ENCODE assay signal across 8 cellular contexts in genomic region chrX:51332188-51332942, GRCh38. TPM values are rescaled to one million over a fixed set of nuclear protein-coding genes. Genes with fewer than 3 reads are reported as not detected.
DNase-seq lines count a peak whose midpoint lies in the region; ATAC-seq and TF ChIP-seq lines count a peak whose summit lies in the region.

NUDT10 (plus strand) TSS chrX:51332822; CDS start chrX:51332966, 144 bp downstream.

- H3K27me3 ChIP-seq in GM06990 (replicated peaks; ENCODE audit: control insufficient read depth, insufficient read depth, low read length) (no peaks in the 10 kb centered on the region; the same call in 1 of the 2 replicates), Panc1 (ENCODE audit: control insufficient read depth, insufficient read depth, low read length) (no peaks in the 10 kb centered on the region), iPS-18a (ENCODE audit: control insufficient read depth, insufficient read depth, low read length) (no peaks in the 10 kb centered on the region), skeletal muscle satellite cell (ENCODE audit: control insufficient read depth, insufficient read depth, low read length) (peaks cover 6% of the 10 kb centered on the region)

- peak; percentile 18 for DNase-seq in GM06990 (ENCODE audit: extremely low read depth, insufficient read length)
- DNase-seq in Panc1 (ENCODE audit: low read depth, low spot score): no peak
- DNase-seq in astrocyte of the hippocampus (ENCODE audit: low read depth, low spot score): peak; percentile 70
- DNase-seq in HuH-7.5 (ENCODE audit: low spot score): no peak

- H3K4me3 ChIP-seq in GM06990 (replicated peaks; ENCODE audit: low read depth, low read length) (peak within 1 kb of the TSS; percentile 18; the same call in 1 of the 2 replicates), Panc1 (ENCODE audit: low read depth in 2 of 2, low read length in 2 of 2) (peak within 1 kb of the TSS; percentile 16 to 26; a peak in 3 of 4 replicates), iPS-18a (ENCODE audit: low read length) (peak within 1 kb of the TSS; percentile 59), skeletal muscle satellite cell (ENCODE audit: low read length) (peak within 1 kb of the TSS; percentile 71)

- H3K27ac ChIP-seq in Panc1 (ENCODE audit: low read length) (no peak within 1 kb of the TSS), iPS-18a (ENCODE audit: low read length) (no peak within 1 kb of the TSS)

- peak; percentile 66 for ATAC-seq in Panc1
- ATAC-seq in GM18870 (IDR thresholded peaks at IDR 0.05; ENCODE audit: unreplicated experiment): no peak
- ATAC-seq in HG03139 (IDR thresholded peaks at IDR 0.05; ENCODE audit: unreplicated experiment): no peak

- H3K4me2 ChIP-seq in skeletal muscle satellite cell (ENCODE audit: low read length): peak within 1 kb of the TSS; percentile 74

- POLR2A ChIA-PET in Panc1 (lab: Charles Lee): no interaction called here

- peak within 1 kb of the TSS; percentile 58 for H3K9ac ChIP-seq in iPS-18a (ENCODE audit: low read length)
- H3K9ac ChIP-seq in skeletal muscle satellite cell (ENCODE audit: low read depth, low read length): peak within 1 kb of the TSS; percentile 35

- in situ Hi-C loops in Panc1 (cut with HindIII; ENCODE audit: low pct_unique_long_range_greater_than_20kb, low sequenced_read_pairs): no loop called here

- no peaks in the 10 kb centered on the region for H3K4me1 ChIP-seq in Panc1 (ENCODE audit: control insufficient read depth, insufficient read depth, low read length)
- no peaks in the 10 kb centered on the region for H3K4me1 ChIP-seq in iPS-18a (ENCODE audit: control insufficient read depth, low read depth, low read length)
- no peaks in the 10 kb centered on the region for H3K4me1 ChIP-seq in skeletal muscle satellite cell (ENCODE audit: control insufficient read depth, insufficient read depth, low read length)

- intact Hi-C loops in Panc1 (cut with micrococcal nuclease; ENCODE audit: unreplicated experiment): no loop called here

- no peak for TF ChIP-seq CTCF in GM06990 (IDR thresholded peaks at IDR 0.05; ENCODE audit: insufficient read depth, low read length, poor library complexity, severe bottlenecking)
- TF ChIP-seq CTCF in Panc1 (IDR thresholded peaks at IDR 0.05): no peak

- H3K9me3 ChIP-seq in Panc1 (ENCODE audit: control insufficient read depth, insufficient read depth, low read depth, low read length) (no peaks in the 10 kb centered on the region), iPS-18a (ENCODE audit: control insufficient read depth, low read depth, low read length) (no peaks in the 10 kb centered on the region), skeletal muscle satellite cell (replicated peaks; ENCODE audit: low read length) (no peaks in the 10 kb centered on the region)

- BruUV-seq in Panc1 (replicated peaks; lab: Mats Ljungman, UMichigan): no TSS peak

- H3K36me3 ChIP-seq in GM06990 (ENCODE audit: control insufficient read depth, insufficient read depth, low read length) (no peaks in the 10 kb centered on the region), Panc1 (ENCODE audit: control insufficient read depth, insufficient read depth, low read length) (no peaks in the 10 kb centered on the region), iPS-18a (ENCODE audit: control insufficient read depth, low read depth, low read length) (no peaks in the 10 kb centered on the region), skeletal muscle satellite cell (ENCODE audit: insufficient read depth, low read length) (no peaks in the 10 kb centered on the region)

- CTCF ChIA-PET in Panc1 (lab: Charles Lee): no interaction called here

RNA-seq across cellular contexts. Expression of gene NUDT10, which starts in this region (rescaled TPM):
- not detected for total RNA-seq in Panc1 (2021; ENCODE audit: unreplicated experiment)
- polyA plus RNA-seq in Panc1 (2012; ENCODE audit: insufficient read length): 0.74 TPM
- total RNA-seq in skeletal muscle satellite cell (2012; rRNA removed): 1.3 and 2.0 TPM in 2 replicates

Comparison
In these comparisons a context has a peak if more than half of its experiments do, and no peak if none do; other contexts are left out.
1. Peak in ATAC-seq and H3K4me3 ChIP-seq in Panc1; RNA of the gene not detected or under 1 TPM.
2. DNase-seq: peak in GM06990 (single experiment) and astrocyte of the hippocampus (single experiment); none in Panc1 (single experiment) and HuH-7.5 (single experiment).
3. H3K4me3 ChIP-seq: peak in every context shown above with its lines; median percentile 71 in skeletal muscle satellite cell; 59 in iPS-18a; 21 in Panc1; 18 in GM06990.